Comparison of ENCODE assay signal across 17 cellular contexts in genomic region chr17:67862614-67863217, GRCh38. TPM values are rescaled to one million over a fixed set of nuclear protein-coding genes. Genes with fewer than 3 reads are reported as not detected.
DNase-seq lines count a peak whose midpoint lies in the region; ATAC-seq and TF ChIP-seq lines count a peak whose summit lies in the region.
"Had no signal": no experiment of that assay in that cellular context is flagged by ENCODE, and none has a peak within 500 bp of the region (broad histone marks: within the 10 kb centered on the region; RNA-seq: fewer than 3 reads in every experiment).

No MANE protein-coding gene starts in this region.

- H3K79me2 ChIP-seq in Loucy (ENCODE audit: insufficient read depth, low read length): peaks cover 98% of the 10 kb centered on the region

- H2AFZ ChIP-seq in Loucy (ENCODE audit: low read length): no peak overlapping the region

- peak overlapping the region; percentile 84 for H3K27ac Mint-ChIP-seq in stimulated activated naive CD8-positive, alpha-beta T cell treated with anti-CD3 and anti-CD28 coated beads, Interleukin-15, Interleukin-2, amounts not matched to agents 100 ng/mL and 50 ng/mL, for 24 hours
- peak overlapping the region in 3 of 9 donors; percentile 22 to 67 (median 47) for H3K27ac Mint-ChIP-seq in naive thymus-derived CD4-positive, alpha-beta T cell

- no peaks in the 10 kb centered on the region for H3K27me3 ChIP-seq in Loucy (ENCODE audit: insufficient read depth, low read length, poor library complexity, severe bottlenecking)
- no peaks in the 10 kb centered on the region for H3K27me3 ChIP-seq in naive thymus-derived CD4-positive, alpha-beta T cell (ENCODE audit: control insufficient read depth in 2 of 2, insufficient read depth in 2 of 2, low read length in 2 of 2)
- no peaks in the 10 kb centered on the region for H3K27me3 ChIP-seq in ascending aorta

- H3K9me3 ChIP-seq in Loucy (ENCODE audit: insufficient read depth, low read depth, low read length) (no peaks in the 10 kb centered on the region), ascending aorta (no peaks in the 10 kb centered on the region)
- no peaks in the 10 kb centered on the region for H3K9me3 ChIP-seq in naive thymus-derived CD4-positive, alpha-beta T cell (ENCODE audit: control insufficient read depth in 2 of 3, low read length in 3 of 3)

- H3K4me2 ChIP-seq in Loucy (ENCODE audit: low read depth, low read length, poor library complexity, severe bottlenecking): no peak overlapping the region

- POLR2A ChIA-PET in naive thymus-derived CD4-positive, alpha-beta T cell (lab: Charles Lee): no interaction called here

- CTCF ChIA-PET in naive thymus-derived CD4-positive, alpha-beta T cell (lab: Charles Lee): interaction anchor here (0.7 kb wide), 2 partner anchors 114 to 240 kb away, joined by 3 to 5 read pairs; no protein-coding TSS in a partner anchor

- TF ChIP-seq CTCF in Loucy (conservative IDR thresholded peaks at IDR 0.05; ENCODE audit: low read length) (peak; percentile 29; the same call in 1 of the 2 replicates), choroid plexus epithelial cell (conservative IDR thresholded peaks at IDR 0.05; ENCODE audit: low read depth, low read length) (peak; percentile 29), ascending aorta (IDR thresholded peaks at IDR 0.05) (no peak)

- H3K4me3 ChIP-seq in Loucy (ENCODE audit: low read length, poor library complexity, severe bottlenecking) (no peak overlapping the region), choroid plexus epithelial cell (ENCODE audit: low read depth, low read length) (no peak overlapping the region), ascending aorta (no peak overlapping the region)
- H3K4me3 ChIP-seq in naive thymus-derived CD4-positive, alpha-beta T cell (ENCODE audit: low read length): no peak overlapping the region

- H3K27me3 Mint-ChIP-seq in stimulated activated naive CD8-positive, alpha-beta T cell treated with anti-CD3 and anti-CD28 coated beads, Interleukin-15, Interleukin-2, amounts not matched to agents 100 ng/mL and 50 ng/mL, for 24 hours: no peaks in the 10 kb centered on the region
- H3K27me3 Mint-ChIP-seq in naive thymus-derived CD4-positive, alpha-beta T cell: no peaks in the 10 kb centered on the region
- H3K27me3 Mint-ChIP-seq: naive B cell had no signal

- no peak for ATAC-seq in stimulated activated naive CD8-positive, alpha-beta T cell treated with anti-CD3 and anti-CD28 coated beads, Interleukin-15, Interleukin-2, amounts not matched to agents 100 U/mL and 50 U/mL, for 24 hours
- no peak for ATAC-seq in GM21576 (IDR thresholded peaks at IDR 0.05; ENCODE audit: unreplicated experiment)
- no peak for ATAC-seq in naive thymus-derived CD4-positive, alpha-beta T cell
- ATAC-seq: left lobe of liver, sciatic nerve had no signal

- H3K36me3 ChIP-seq in Loucy (ENCODE audit: insufficient read depth, low read length) (peaks cover 43% of the 10 kb centered on the region), ascending aorta (no peaks in the 10 kb centered on the region)
- H3K36me3 ChIP-seq in naive thymus-derived CD4-positive, alpha-beta T cell (ENCODE audit: control insufficient read depth in 2 of 3, insufficient read depth in 3 of 3, low read length in 3 of 3): peaks cover 0 to 3% (median 0%) of the 10 kb centered on the region in 3 experiments

- intact Hi-C loops in naive thymus-derived CD4-positive, alpha-beta T cell (cut with micrococcal nuclease): loop anchor here in 1 of 2 donors (5.0 kb wide), 1 partner anchor 35 kb away; the partner anchor contains the start of gene BPTF
- intact Hi-C loops in ascending aorta (cut with DNase I): no loop called here

- H3K4me1 ChIP-seq in Loucy (ENCODE audit: insufficient read depth, low read length, poor library complexity, severe bottlenecking) (peaks cover 8% of the 10 kb centered on the region), ascending aorta (peaks cover 0 to 6% of the 10 kb centered on the region in 2 donors)
- peaks cover 12 to 15% of the 10 kb centered on the region in 2 donors for H3K4me1 ChIP-seq in naive thymus-derived CD4-positive, alpha-beta T cell (ENCODE audit: control insufficient read depth in 2 of 2, insufficient read depth in 2 of 2, low read length in 2 of 2)

- no peak overlapping the region for H3K27ac ChIP-seq in naive thymus-derived CD4-positive, alpha-beta T cell (ENCODE audit: low read depth, low read length)
- no peak overlapping the region for H3K27ac ChIP-seq in ascending aorta

- H3K4me3 Mint-ChIP-seq in stimulated activated naive CD8-positive, alpha-beta T cell treated with anti-CD3 and anti-CD28 coated beads, Interleukin-15, Interleukin-2, amounts not matched to agents 100 ng/mL and 50 ng/mL, for 24 hours: no peak overlapping the region
- H3K4me3 Mint-ChIP-seq in naive thymus-derived CD4-positive, alpha-beta T cell: peak overlapping the region in 2 of 10 donors; percentile 1 to 16

- peaks cover 34% of the 10 kb centered on the region for H3K36me3 Mint-ChIP-seq in stimulated activated naive CD8-positive, alpha-beta T cell treated with anti-CD3 and anti-CD28 coated beads, Interleukin-15, Interleukin-2, amounts not matched to agents 100 ng/mL and 50 ng/mL, for 24 hours (ENCODE audit: low read depth)
- peaks cover 0 to 36% (median 14%) of the 10 kb centered on the region in 5 donors for H3K36me3 Mint-ChIP-seq in naive thymus-derived CD4-positive, alpha-beta T cell

- no peak for DNase-seq in stimulated activated naive CD8-positive, alpha-beta T cell treated with anti-CD3 and anti-CD28 coated beads, Interleukin-15, Interleukin-2, amounts not matched to agents 100 U/mL and 50 U/mL, for 24 hours
- DNase-seq in choroid plexus epithelial cell (ENCODE audit: low read depth): no peak
- DNase-seq in activated gamma-delta T cell treated with Interleukin-2 at 50 U/mL for 16 hours: no peak
- DNase-seq in naive thymus-derived CD4-positive, alpha-beta T cell: no peak
- no peak for DNase-seq in ascending aorta (ENCODE audit: low spot score in 2 of 2)
- DNase-seq: activated CD4-positive, alpha-beta T cell treated with anti-CD3 and anti-CD28 coated beads, Interleukin-2, amount 50 U/mL, for 4 hours; activated naive CD4-positive, alpha-beta T cell treated with Interleukin-2 at 50 U/mL for 16 hours; C1 segment of cervical spinal cord; central memory CD4-positive, alpha-beta T cell; hippocampal formation; naive B cell; NCI-H1105 had no signal

- H3F3A ChIP-seq in Loucy (ENCODE audit: low read depth): no peaks in the 10 kb centered on the region

- peaks cover 92% of the 10 kb centered on the region for H4K20me1 ChIP-seq in Loucy (ENCODE audit: insufficient read depth, low read length, poor library complexity, severe bottlenecking)

- H3K9ac ChIP-seq in Loucy (ENCODE audit: low read depth, low read length, poor library complexity, severe bottlenecking): no peak overlapping the region

- no peaks in the 10 kb centered on the region for H3K9me2 ChIP-seq in Loucy (replicated peaks; ENCODE audit: low read depth, low read length)

- H3K9me3 Mint-ChIP-seq in stimulated activated naive CD8-positive, alpha-beta T cell treated with anti-CD3 and anti-CD28 coated beads, Interleukin-15, Interleukin-2, amounts not matched to agents 100 ng/mL and 50 ng/mL, for 24 hours: no peaks in the 10 kb centered on the region
- no peaks in the 10 kb centered on the region for H3K9me3 Mint-ChIP-seq in naive thymus-derived CD4-positive, alpha-beta T cell
- H3K9me3 Mint-ChIP-seq: naive B cell had no signal

- H3K4me1 Mint-ChIP-seq in stimulated activated naive CD8-positive, alpha-beta T cell treated with anti-CD3 and anti-CD28 coated beads, Interleukin-15, Interleukin-2, amounts not matched to agents 100 ng/mL and 50 ng/mL, for 24 hours (ENCODE audit: low read depth): peaks cover 70% of the 10 kb centered on the region
- H3K4me1 Mint-ChIP-seq in naive thymus-derived CD4-positive, alpha-beta T cell: peaks cover 40 to 81% (median 72%) of the 10 kb centered on the region in 7 donors

RNA-seq across cellular contexts. Expression of gene BPTF, which starts 37.4 kb away (rescaled TPM):
- total RNA-seq in naive thymus-derived CD4-positive, alpha-beta T cell: 100 to 1,000 TPM; 111 to 219 (median 163) TPM
- 10 to 100 TPM; 16.0 to 22.1 TPM for polyA plus RNA-seq in naive thymus-derived CD4-positive, alpha-beta T cell
- total RNA-seq in ascending aorta: 67.4 TPM

Comparison
In these comparisons a context has a peak if more than half of its experiments do, and no peak if none do; other contexts are left out.
1. CTCF ChIP-seq: peak in Loucy (single experiment) and choroid plexus epithelial cell (single experiment); none in ascending aorta (0 of 3).